In genomic region chr10:133460208-133460769, GRCh38 we compare ENCODE assay signal across 29 cellular contexts. TPM values are rescaled to one million over a fixed set of nuclear protein-coding genes. Genes with fewer than 3 reads are reported as not detected.
"Had no signal": no experiment of that assay in that cellular context is flagged by ENCODE, and none has a peak within 500 bp of the region (broad histone marks: within the 10 kb centered on the region; RNA-seq: fewer than 3 reads in every experiment).

No MANE protein-coding gene starts in this region.

- H3K4me1 ChIP-seq: foreskin keratinocyte, gastroesophageal sphincter, heart left ventricle, left lung, prostate gland, sigmoid colon, testis, tibial artery had no signal

- H3K4me3 Mint-ChIP-seq: dendritic cell treated with granulocyte-macrophage colony-stimulating factor and Interleukin-4, amounts not matched to agents 40 ng/mL and 50 ng/mL, for 4 days; endodermal cell; natural killer cell; neural crest cell; stimulated activated effector memory CD8-positive, alpha-beta T cell treated with anti-CD3 and anti-CD28 coated beads, Interleukin-12 subunit alpha, Interleukin-12 subunit beta, amount 100 ng/mL, for 72 hours; type B pancreatic cell had no signal

- DNase-seq: effector CD8-positive, alpha-beta T cell; endodermal cell; foreskin keratinocyte; heart left ventricle; left cardiac atrium; mammary epithelial cell; mesendoderm; midbrain; natural killer cell; right cardiac atrium; sigmoid colon; stimulated activated CD4-positive, alpha-beta T cell treated with anti-CD3 and anti-CD28 coated beads, Interleukin-2, amount 100 ng/mL, for 24 hours; stimulated activated CD4-positive, alpha-beta T cell treated with anti-CD3 and anti-CD28 coated beads, Interleukin-4, amount 100 ng/mL, for 24 hours; stimulated activated naive CD8-positive, alpha-beta T cell treated with anti-CD3 and anti-CD28 coated beads, Interleukin-15, Interleukin-2, amounts not matched to agents 100 U/mL and 50 U/mL, for 24 hours; substantia nigra; testis had no signal

- H3K9me3 ChIP-seq: gastroesophageal sphincter, heart left ventricle, left lung, neutrophil, prostate gland, sigmoid colon, testis, tibial artery had no signal

- H3K27ac Mint-ChIP-seq: dendritic cell treated with granulocyte-macrophage colony-stimulating factor and Interleukin-4, amounts not matched to agents 40 ng/mL and 50 ng/mL, for 4 days; endodermal cell; natural killer cell; stimulated activated effector memory CD8-positive, alpha-beta T cell treated with anti-CD3 and anti-CD28 coated beads, Interleukin-12 subunit alpha, Interleukin-12 subunit beta, amount 100 ng/mL, for 72 hours; type B pancreatic cell had no signal

- H3K27me3 Mint-ChIP-seq: dendritic cell treated with granulocyte-macrophage colony-stimulating factor and Interleukin-4, amounts not matched to agents 40 ng/mL and 50 ng/mL, for 4 days; type B pancreatic cell had no signal

- H3K4me1 Mint-ChIP-seq: endodermal cell, neural crest cell had no signal

- H3K27ac ChIP-seq: epithelial cell of prostate, foreskin keratinocyte, gastroesophageal sphincter, heart left ventricle, hepatocyte, left lung, neutrophil, prostate gland, sigmoid colon, testis, tibial artery had no signal

- ATAC-seq: foreskin keratinocyte; gastroesophageal sphincter; heart left ventricle; left cardiac atrium; left lung; natural killer cell; right cardiac atrium; stimulated activated naive CD8-positive, alpha-beta T cell treated with anti-CD3 and anti-CD28 coated beads, Interleukin-15, Interleukin-2, amounts not matched to agents 100 U/mL and 50 U/mL, for 24 hours had no signal

- H3K36me3 Mint-ChIP-seq: natural killer cell, type B pancreatic cell had no signal

- H3K4me3 ChIP-seq: gastroesophageal sphincter, heart left ventricle, hepatocyte, left lung, prostate gland, sigmoid colon, tibial artery had no signal

- H3K36me3 ChIP-seq: heart left ventricle, left lung, neutrophil, prostate gland, sigmoid colon had no signal

- H3K27me3 ChIP-seq: foreskin keratinocyte, gastroesophageal sphincter, hepatocyte, sigmoid colon, testis, tibial artery had no signal

- H3K9me3 Mint-ChIP-seq: dendritic cell treated with granulocyte-macrophage colony-stimulating factor and Interleukin-4, amounts not matched to agents 40 ng/mL and 50 ng/mL, for 4 days; natural killer cell; stimulated activated effector memory CD8-positive, alpha-beta T cell treated with anti-CD3 and anti-CD28 coated beads, Interleukin-12 subunit alpha, Interleukin-12 subunit beta, amount 100 ng/mL, for 72 hours had no signal

RNA-seq across cellular contexts. Expression of gene SCART1, which starts 6.5 kb away (rescaled TPM):
- total RNA-seq: kidney epithelial cell had no signal

RNA-seq across cellular contexts. Expression of gene SPRN, which starts 35.9 kb away (rescaled TPM):
- total RNA-seq: foreskin keratinocyte, left cardiac atrium, natural killer cell, omental fat pad, right cardiac atrium had no signal
- polyA plus RNA-seq: foreskin keratinocyte had no signal
